1 cellular context compared by ENCODE assay signal in the genomic region with DNA sequence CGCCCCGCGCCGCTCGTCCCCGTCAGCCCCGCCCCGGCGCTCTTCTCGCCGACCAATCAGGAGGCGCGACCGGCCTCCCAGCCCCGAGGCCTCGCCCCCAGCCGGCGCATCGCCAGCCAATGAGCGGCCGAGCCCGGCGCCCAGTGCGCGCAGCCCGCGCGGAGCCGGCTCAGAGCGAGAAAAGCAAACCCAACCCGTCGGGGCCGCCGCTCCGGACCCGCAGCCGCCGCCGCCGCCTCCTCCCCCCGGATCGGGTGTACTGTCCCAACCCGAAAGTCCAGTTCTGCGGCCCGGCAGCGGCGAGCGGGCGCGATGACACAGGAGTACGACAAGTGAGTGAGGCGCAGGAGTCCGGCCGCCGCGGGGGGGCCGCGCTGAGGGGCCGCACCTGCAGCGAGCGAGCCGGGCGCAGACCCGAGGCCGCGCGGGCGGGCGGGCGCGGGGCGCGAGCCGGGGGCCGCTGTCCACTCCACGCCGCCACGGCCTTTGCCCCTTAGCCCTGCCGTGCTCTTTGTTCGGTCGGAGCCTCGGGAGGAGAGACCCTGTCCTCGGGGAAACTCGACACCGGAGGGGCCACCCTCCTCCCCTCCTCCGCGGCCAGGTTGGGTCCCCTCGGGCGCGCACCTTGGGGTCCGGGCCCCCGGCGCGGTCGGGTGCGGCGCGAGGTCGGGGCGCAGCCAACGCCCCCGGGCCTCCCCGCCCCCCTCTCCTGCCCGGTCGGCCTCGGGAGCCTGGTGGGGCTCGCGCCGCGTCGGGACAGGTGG.
A peak's percentile ranks its signal among the peaks of the same experiment; 100 is the strongest.
TF ChIP-seq lines count a peak whose summit lies in the region.

A gene with protein sequence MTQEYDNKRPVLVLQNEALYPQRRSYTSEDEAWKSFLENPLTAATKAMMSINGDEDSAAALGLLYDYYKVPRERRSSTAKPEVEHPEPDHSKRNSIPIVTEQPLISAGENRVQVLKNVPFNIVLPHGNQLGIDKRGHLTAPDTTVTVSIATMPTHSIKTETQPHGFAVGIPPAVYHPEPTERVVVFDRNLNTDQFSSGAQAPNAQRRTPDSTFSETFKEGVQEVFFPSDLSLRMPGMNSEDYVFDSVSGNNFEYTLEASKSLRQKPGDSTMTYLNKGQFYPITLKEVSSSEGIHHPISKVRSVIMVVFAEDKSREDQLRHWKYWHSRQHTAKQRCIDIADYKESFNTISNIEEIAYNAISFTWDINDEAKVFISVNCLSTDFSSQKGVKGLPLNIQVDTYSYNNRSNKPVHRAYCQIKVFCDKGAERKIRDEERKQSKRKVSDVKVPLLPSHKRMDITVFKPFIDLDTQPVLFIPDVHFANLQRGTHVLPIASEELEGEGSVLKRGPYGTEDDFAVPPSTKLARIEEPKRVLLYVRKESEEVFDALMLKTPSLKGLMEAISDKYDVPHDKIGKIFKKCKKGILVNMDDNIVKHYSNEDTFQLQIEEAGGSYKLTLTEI (plus strand): TSS at position 172 of the 764 bp plus-strand sequence. CDS start 141 bp downstream, at position 313.

TF ChIP-seq in HepG2, 621 proteins besides CTCF, POLR2A, EP300 and RAD21 (continued from another document and continues in another):
- TF ChIP-seq, protein P1, sequence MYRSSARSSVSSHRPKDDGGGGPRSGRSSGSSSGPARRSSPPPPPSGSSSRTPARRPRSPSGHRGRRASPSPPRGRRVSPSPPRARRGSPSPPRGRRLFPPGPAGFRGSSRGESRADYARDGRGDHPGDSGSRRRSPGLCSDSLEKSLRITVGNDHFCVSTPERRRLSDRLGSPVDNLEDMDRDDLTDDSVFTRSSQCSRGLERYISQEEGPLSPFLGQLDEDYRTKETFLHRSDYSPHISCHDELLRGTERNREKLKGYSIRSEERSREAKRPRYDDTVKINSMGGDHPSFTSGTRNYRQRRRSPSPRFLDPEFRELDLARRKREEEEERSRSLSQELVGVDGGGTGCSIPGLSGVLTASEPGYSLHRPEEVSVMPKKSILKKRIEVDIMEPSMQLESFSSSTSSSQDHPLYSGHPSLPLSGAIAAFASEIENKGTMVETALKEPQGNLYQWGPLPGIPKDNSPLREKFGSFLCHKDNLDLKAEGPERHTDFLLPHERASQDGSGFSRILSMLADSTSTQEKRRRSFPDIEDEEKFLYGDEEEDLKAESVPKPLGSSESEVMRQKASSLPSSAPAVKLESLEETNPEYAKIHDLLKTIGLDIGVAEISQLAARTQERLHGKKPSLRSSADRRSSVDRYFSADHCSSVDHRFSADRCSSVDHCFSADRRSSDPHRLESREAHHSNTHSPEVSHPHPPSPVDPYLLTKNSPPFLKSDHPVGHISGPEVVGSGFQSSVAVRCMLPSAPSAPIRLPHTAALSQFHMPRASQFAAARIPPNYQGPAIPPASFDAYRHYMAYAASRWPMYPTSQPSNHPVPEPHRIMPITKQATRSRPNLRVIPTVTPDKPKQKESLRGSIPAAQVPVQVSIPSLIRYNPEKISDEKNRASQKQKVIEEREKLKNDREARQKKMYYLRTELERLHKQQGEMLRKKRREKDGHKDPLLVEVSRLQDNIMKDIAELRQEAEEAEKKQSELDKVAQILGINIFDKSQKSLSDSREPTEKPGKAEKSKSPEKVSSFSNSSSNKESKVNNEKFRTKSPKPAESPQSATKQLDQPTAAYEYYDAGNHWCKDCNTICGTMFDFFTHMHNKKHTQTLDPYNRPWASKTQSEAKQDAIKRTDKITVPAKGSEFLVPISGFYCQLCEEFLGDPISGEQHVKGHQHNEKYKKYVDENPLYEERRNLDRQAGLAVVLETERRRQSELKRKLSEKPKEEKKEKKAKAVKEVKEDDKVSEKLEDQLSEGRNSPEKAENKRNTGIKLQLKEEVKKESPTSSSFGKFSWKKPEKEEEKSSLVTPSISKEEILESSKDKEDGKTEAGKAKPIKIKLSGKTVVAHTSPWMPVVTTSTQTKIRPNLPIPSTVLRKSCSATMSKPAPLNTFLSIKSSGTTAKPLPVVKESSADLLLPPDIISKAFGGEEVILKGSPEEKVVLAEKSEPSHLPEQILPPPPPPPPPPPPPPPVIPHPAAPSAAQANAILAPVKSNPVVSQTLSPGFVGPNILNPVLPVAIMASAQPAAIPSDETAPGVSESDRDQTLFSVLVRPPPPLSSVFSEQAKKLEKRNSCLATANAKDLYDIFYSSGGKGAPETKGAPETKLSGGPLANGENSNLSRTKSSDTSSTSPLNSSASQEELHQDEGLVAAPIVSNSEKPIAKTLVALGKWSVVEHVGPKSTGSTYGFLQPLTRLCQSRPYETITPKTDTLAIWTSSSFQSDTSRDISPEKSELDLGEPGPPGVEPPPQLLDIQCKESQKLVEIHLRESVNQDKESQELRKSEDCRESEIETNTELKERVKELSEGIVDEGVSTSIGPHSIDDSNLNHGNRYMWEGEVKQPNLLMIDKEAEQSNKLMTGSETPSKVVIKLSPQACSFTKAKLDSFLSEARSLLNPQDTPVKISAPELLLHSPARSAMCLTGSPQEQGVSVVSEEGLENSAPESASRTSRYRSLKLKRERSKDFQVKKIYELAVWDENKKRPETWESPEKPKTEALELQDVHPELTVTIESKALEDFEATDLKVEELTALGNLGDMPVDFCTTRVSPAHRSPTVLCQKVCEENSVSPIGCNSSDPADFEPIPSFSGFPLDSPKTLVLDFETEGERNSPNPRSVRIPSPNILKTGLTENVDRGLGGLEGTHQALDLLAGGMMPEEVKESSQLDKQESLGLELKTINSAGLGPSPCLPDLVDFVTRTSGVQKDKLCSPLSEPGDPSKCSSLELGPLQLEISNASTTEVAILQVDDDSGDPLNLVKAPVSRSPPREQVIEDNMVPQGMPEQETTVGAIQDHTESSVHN (CRISPR knock-in tag; IDR thresholded peaks at IDR 0.05), result no peak
- TF ChIP-seq ZMAT5 (CRISPR knock-in tag; IDR thresholded peaks at IDR 0.05; ENCODE audit: borderline replicate concordance, low read depth), result no peak
- no peak for TF ChIP-seq SSRP1 (CRISPR knock-in tag; IDR thresholded peaks at IDR 0.05)
- no peak for TF ChIP-seq SMAD1 (CRISPR knock-in tag; IDR thresholded peaks at IDR 0.05; ENCODE audit: borderline replicate concordance, low read depth)
- no peak for TF ChIP-seq TIGD3 (CRISPR knock-in tag; IDR thresholded peaks at IDR 0.05; ENCODE audit: borderline replicate concordance)
- TF ChIP-seq ZNF790 (CRISPR knock-in tag; IDR thresholded peaks at IDR 0.05; ENCODE audit: borderline replicate concordance), result 0 out of 2 replicates have a peak, but pooled peaks have one; percentile 13
- no peak for TF ChIP-seq ZNF3 (CRISPR knock-in tag; IDR thresholded peaks at IDR 0.05)
- no peak for TF ChIP-seq THYN1 (CRISPR knock-in tag; IDR thresholded peaks at IDR 0.05; ENCODE audit: borderline replicate concordance, low read depth)
- no peak for TF ChIP-seq ETV6 (CRISPR knock-in tag; conservative IDR thresholded peaks at IDR 0.05)
- TF ChIP-seq ZNF431 (CRISPR knock-in tag; IDR thresholded peaks at IDR 0.05; ENCODE audit: borderline replicate concordance, low read depth), result no peak
- no peak for TF ChIP-seq HINFP (CRISPR knock-in tag; IDR thresholded peaks at IDR 0.05; ENCODE audit: low read depth)
- no peak for TF ChIP-seq ATF6 (CRISPR knock-in tag; conservative IDR thresholded peaks at IDR 0.05)
- TF ChIP-seq NFYC (CRISPR knock-in tag; IDR thresholded peaks at IDR 0.05), result peak; percentile 73
- no peak for TF ChIP-seq ZFAT (CRISPR knock-in tag; conservative IDR thresholded peaks at IDR 0.05)
- no peak for TF ChIP-seq ZNF7 (CRISPR knock-in tag; IDR thresholded peaks at IDR 0.05)
- no peak for TF ChIP-seq ZNF703 (CRISPR knock-in tag; IDR thresholded peaks at IDR 0.05; ENCODE audit: borderline replicate concordance)
- TF ChIP-seq ZMYM4 (CRISPR knock-in tag; IDR thresholded peaks at IDR 0.05), result 0 out of 2 replicates have a peak, but pooled peaks have one; percentile 35
- TF ChIP-seq HMG20B (CRISPR knock-in tag; conservative IDR thresholded peaks at IDR 0.05), result no peak
- TF ChIP-seq SP1 (IDR thresholded peaks at IDR 0.05), result no peak
- TF ChIP-seq SP1 (CRISPR knock-in tag; IDR thresholded peaks at IDR 0.05), result peak; percentile 44; the same call in 1 of the 2 replicates
- TF ChIP-seq CREB1 (IDR thresholded peaks at IDR 0.05), result no peak
- no peak for TF ChIP-seq CREB1 (CRISPR knock-in tag; IDR thresholded peaks at IDR 0.05)
- TF ChIP-seq, protein P2, sequence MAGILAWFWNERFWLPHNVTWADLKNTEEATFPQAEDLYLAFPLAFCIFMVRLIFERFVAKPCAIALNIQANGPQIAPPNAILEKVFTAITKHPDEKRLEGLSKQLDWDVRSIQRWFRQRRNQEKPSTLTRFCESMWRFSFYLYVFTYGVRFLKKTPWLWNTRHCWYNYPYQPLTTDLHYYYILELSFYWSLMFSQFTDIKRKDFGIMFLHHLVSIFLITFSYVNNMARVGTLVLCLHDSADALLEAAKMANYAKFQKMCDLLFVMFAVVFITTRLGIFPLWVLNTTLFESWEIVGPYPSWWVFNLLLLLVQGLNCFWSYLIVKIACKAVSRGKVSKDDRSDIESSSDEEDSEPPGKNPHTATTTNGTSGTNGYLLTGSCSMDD (CRISPR knock-in tag; IDR thresholded peaks at IDR 0.05), result no peak
- TF ChIP-seq ZNF746 (CRISPR knock-in tag; IDR thresholded peaks at IDR 0.05), result peak; percentile 45; the same call in 1 of the 2 replicates
- no peak for TF ChIP-seq TERF1 (CRISPR knock-in tag; IDR thresholded peaks at IDR 0.05)
- TF ChIP-seq, protein P3, sequence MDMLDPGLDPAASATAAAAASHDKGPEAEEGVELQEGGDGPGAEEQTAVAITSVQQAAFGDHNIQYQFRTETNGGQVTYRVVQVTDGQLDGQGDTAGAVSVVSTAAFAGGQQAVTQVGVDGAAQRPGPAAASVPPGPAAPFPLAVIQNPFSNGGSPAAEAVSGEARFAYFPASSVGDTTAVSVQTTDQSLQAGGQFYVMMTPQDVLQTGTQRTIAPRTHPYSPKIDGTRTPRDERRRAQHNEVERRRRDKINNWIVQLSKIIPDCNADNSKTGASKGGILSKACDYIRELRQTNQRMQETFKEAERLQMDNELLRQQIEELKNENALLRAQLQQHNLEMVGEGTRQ (IDR thresholded peaks at IDR 0.05; ENCODE audit: low read depth, low read length), result no peak
- TF ChIP-seq, protein P3 (CRISPR knock-in tag; IDR thresholded peaks at IDR 0.05; ENCODE audit: borderline replicate concordance), result no peak
- no peak for TF ChIP-seq ZBTB1 (CRISPR knock-in tag; IDR thresholded peaks at IDR 0.05; ENCODE audit: borderline replicate concordance)
